ENCODE assay signal across 20 cellular contexts in genomic region chr16:84178892-84179611, GRCh38. TPM values are rescaled to one million over a fixed set of nuclear protein-coding genes. Genes with fewer than 3 reads are reported as not detected.
DNase-seq lines count a peak whose midpoint lies in the region; ATAC-seq, FAIRE-seq and TF ChIP-seq lines count a peak whose summit lies in the region.
"Had no signal": no experiment of that assay in that cellular context is flagged by ENCODE, and none has a peak within 500 bp of the region (broad histone marks: within the 10 kb centered on the region; RNA-seq: fewer than 3 reads in every experiment).

No MANE protein-coding gene starts in this region.

- H3K27me3 ChIP-seq in upper lobe of left lung (no peaks in the 10 kb centered on the region), ascending aorta (no peaks in the 10 kb centered on the region)

- H3K9me3 Mint-ChIP-seq in activated naive CD4-positive, alpha-beta T cell treated with anti-CD3 and anti-CD28 coated beads, Interleukin-2, amount 50 U/mL, for 24 hours = no peaks in the 10 kb centered on the region
- no peaks in the 10 kb centered on the region for H3K9me3 Mint-ChIP-seq in activated naive CD4-positive, alpha-beta T cell treated with anti-CD3 and anti-CD28 coated beads, Interleukin-2, amount 50 U/mL, for 72 hours
- no peaks in the 10 kb centered on the region for H3K9me3 Mint-ChIP-seq in type B pancreatic cell

- ATAC-seq in activated naive CD4-positive, alpha-beta T cell treated with anti-CD3 and anti-CD28 coated beads, Interleukin-2, amount 50 U/mL, for 72 hours = no peak
- no peak for ATAC-seq in upper lobe of left lung (ENCODE audit: low FRiP score in 2 of 2)

- H3K27ac ChIP-seq in kidney (ENCODE audit: low read depth in 2 of 2, low read length in 2 of 2) (no peak overlapping the region), upper lobe of left lung (peak overlapping the region; percentile 11 to 88 (median 28)), ascending aorta (no peak overlapping the region)
- H3K27ac ChIP-seq: C4-2B, HL-60 had no signal

- intact Hi-C loops in kidney (cut with DNase I) (no loop called here), ascending aorta (cut with DNase I) (loop anchor here (5.0 kb wide), 1 partner anchor 227 kb away; the partner anchor contains the start of gene OSGIN1)

- no peaks in the 10 kb centered on the region for H3K27me3 Mint-ChIP-seq in activated naive CD4-positive, alpha-beta T cell treated with anti-CD3 and anti-CD28 coated beads, Interleukin-2, amount 50 U/mL, for 24 hours
- no peaks in the 10 kb centered on the region for H3K27me3 Mint-ChIP-seq in type B pancreatic cell

- H3K9ac ChIP-seq in kidney (ENCODE audit: low read length in 2 of 2) = no peak overlapping the region

- H3K4me3 ChIP-seq in kidney (ENCODE audit: low read length in 2 of 2) (no peak overlapping the region), upper lobe of left lung (no peak overlapping the region), ascending aorta (no peak overlapping the region)

- H3K4me3 Mint-ChIP-seq in activated naive CD4-positive, alpha-beta T cell treated with anti-CD3 and anti-CD28 coated beads, Interleukin-2, amount 50 U/mL, for 24 hours = no peak overlapping the region
- H3K4me3 Mint-ChIP-seq in type B pancreatic cell = no peak overlapping the region

- TF ChIP-seq CTCF in kidney (IDR thresholded peaks at IDR 0.05; ENCODE audit: borderline replicate concordance, extremely low read depth, insufficient read depth) (no peak), upper lobe of left lung (IDR thresholded peaks at IDR 0.05) (no peak), type B pancreatic cell (conservative IDR thresholded peaks at IDR 0.05) (no peak), ascending aorta (IDR thresholded peaks at IDR 0.05) (no peak)

- H3K36me3 ChIP-seq in kidney (ENCODE audit: control insufficient read depth in 1 of 2, insufficient read depth in 2 of 2, low read length in 2 of 2) (peaks cover under 1 to 31% of the 10 kb centered on the region in 2 donors), upper lobe of left lung (peaks cover 29 to 62% (median 54%) of the 10 kb centered on the region in 4 donors), ascending aorta (peaks cover 53 to 58% of the 10 kb centered on the region in 2 donors)

- H3K9me3 ChIP-seq in kidney (ENCODE audit: control insufficient read depth in 1 of 2, low read length in 2 of 2) (no peaks in the 10 kb centered on the region), upper lobe of left lung (no peaks in the 10 kb centered on the region), ascending aorta (no peaks in the 10 kb centered on the region)

- peak overlapping the region; percentile 68 for H3K27ac Mint-ChIP-seq in activated naive CD4-positive, alpha-beta T cell treated with anti-CD3 and anti-CD28 coated beads, Interleukin-2, amount 50 U/mL, for 24 hours
- peak overlapping the region in 1 of 2 donors; percentile 59 for H3K27ac Mint-ChIP-seq in activated naive CD4-positive, alpha-beta T cell treated with anti-CD3 and anti-CD28 coated beads, Interleukin-2, amount 50 U/mL, for 72 hours
- no peak overlapping the region for H3K27ac Mint-ChIP-seq in type B pancreatic cell

- no peak for TF ChIP-seq POLR2A in upper lobe of left lung (IDR thresholded peaks at IDR 0.05)

- WGBS in upper lobe of left lung, 2 donors = 97% methylated on average over 6 to 26 of the region's 28 CpGs

- no peak for DNase-seq in activated naive CD4-positive, alpha-beta T cell treated with anti-CD3 and anti-CD28 coated beads, Interleukin-2, amount 50 U/mL, for 72 hours (ENCODE audit: low spot score in 2 of 2)
- DNase-seq in kidney = peak; percentile 78
- DNase-seq in upper lobe of left lung = peak in 1 of 2 donors; percentile 75
- no peak for DNase-seq in type B pancreatic cell (ENCODE audit: extremely low spot score, unreplicated experiment)
- DNase-seq in ascending aorta (ENCODE audit: low spot score in 2 of 2) = no peak
- DNase-seq: COR-L47; DMS153; KG1; NCI-H1105; NCI-H1694 treated with DMSO at 0.1 percent for 48 hours; NCI-H69; NK-92 treated with Interleukin-12 subunit alpha and Interleukin-12 subunit beta, amount 100 ng/mL, for 24 hours; OCI-M1; RPMI8226 had no signal

- no peak for FAIRE-seq in kidney (lab: Jason Lieb, UNC)
- FAIRE-seq: H1 had no signal

- H3K4me1 ChIP-seq in kidney (ENCODE audit: control insufficient read depth in 1 of 2, insufficient read depth in 1 of 2, low read depth in 1 of 2, low read length in 2 of 2) (peaks cover 19 to 25% of the 10 kb centered on the region in 2 donors), upper lobe of left lung (peaks cover 29 to 67% (median 43%) of the 10 kb centered on the region in 4 donors), ascending aorta (peaks cover 6 to 21% of the 10 kb centered on the region in 2 donors)

- no peak for TF ChIP-seq EP300 in upper lobe of left lung (IDR thresholded peaks at IDR 0.05)

- H3K36me3 Mint-ChIP-seq in activated naive CD4-positive, alpha-beta T cell treated with anti-CD3 and anti-CD28 coated beads, Interleukin-2, amount 50 U/mL, for 24 hours = peaks cover 7% of the 10 kb centered on the region
- H3K36me3 Mint-ChIP-seq in activated naive CD4-positive, alpha-beta T cell treated with anti-CD3 and anti-CD28 coated beads, Interleukin-2, amount 50 U/mL, for 72 hours = peaks cover 0 to 2% of the 10 kb centered on the region in 2 donors
- H3K36me3 Mint-ChIP-seq in type B pancreatic cell = no peaks in the 10 kb centered on the region

- peaks cover 15% of the 10 kb centered on the region for H3K4me1 Mint-ChIP-seq in activated naive CD4-positive, alpha-beta T cell treated with anti-CD3 and anti-CD28 coated beads, Interleukin-2, amount 50 U/mL, for 24 hours
- H3K4me1 Mint-ChIP-seq in type B pancreatic cell (ENCODE audit: unreplicated experiment) = peaks cover 22% of the 10 kb centered on the region

RNA-seq across cellular contexts. Expression of gene TAF1C, which starts 7.8 kb away (rescaled TPM):
- 10 to 100 TPM; 42.5 to 52.8 TPM for total RNA-seq in activated naive CD4-positive, alpha-beta T cell treated with anti-CD3 and anti-CD28 coated beads, Interleukin-2, amount 50 U/mL, for 72 hours
- total RNA-seq in kidney = 64.7 TPM
- 24.7 TPM for polyA plus RNA-seq in kidney (ENCODE audit: insufficient read depth, low read depth, low replicate concordance)
- 100 to 1,000 TPM in 2 of 6 donors, 10 to 100 TPM in 4; 23.2 to 227 (median 65.0) TPM for total RNA-seq in upper lobe of left lung
- total RNA-seq in type B pancreatic cell (ENCODE audit: low replicate concordance) = 66.9 and 83.7 TPM in 2 replicates
- total RNA-seq in ascending aorta = 151 TPM

RNA-seq across cellular contexts. Expression of gene ADAD2, which starts 11.9 kb away (rescaled TPM):
- under 1 TPM in 1 of 2 donors, not detected in 1; 0.47 TPM for total RNA-seq in activated naive CD4-positive, alpha-beta T cell treated with anti-CD3 and anti-CD28 coated beads, Interleukin-2, amount 50 U/mL, for 72 hours
- total RNA-seq in kidney (0.72 TPM), upper lobe of left lung (1 to 10 TPM in 1 of 6 donors, not detected in 5; 1.1 TPM), type B pancreatic cell (ENCODE audit: low replicate concordance) (not detected in 2 replicates), ascending aorta (not detected)
- polyA plus RNA-seq in kidney (ENCODE audit: insufficient read depth, low read depth, low replicate concordance) = 0.80 TPM
- total RNA-seq: A172, M059J had no signal

RNA-seq across cellular contexts. Expression of gene DNAAF1, which starts 33.9 kb away (rescaled TPM):
- total RNA-seq in activated naive CD4-positive, alpha-beta T cell treated with anti-CD3 and anti-CD28 coated beads, Interleukin-2, amount 50 U/mL, for 72 hours = not detected
- total RNA-seq in kidney = 4.8 TPM
- polyA plus RNA-seq in kidney (ENCODE audit: insufficient read depth, low read depth, low replicate concordance) = 2.4 TPM
- total RNA-seq in upper lobe of left lung = 10 to 100 TPM in 5 of 6 donors, under 1 TPM in 1; 0.97 to 58.7 (median 28.5) TPM
- total RNA-seq in type B pancreatic cell (ENCODE audit: low replicate concordance) = 0.67 and 3.2 TPM in 2 replicates
- total RNA-seq in ascending aorta = not detected
- total RNA-seq: M059J had no signal

RNA-seq across cellular contexts. Expression of gene HSDL1, which starts 34.1 kb away (rescaled TPM):
- 10 to 100 TPM; 11.2 to 11.8 TPM for total RNA-seq in activated naive CD4-positive, alpha-beta T cell treated with anti-CD3 and anti-CD28 coated beads, Interleukin-2, amount 50 U/mL, for 72 hours
- total RNA-seq in kidney (13.3 TPM), upper lobe of left lung (10 to 100 TPM in 5 of 6 donors, 1 to 10 TPM in 1; 7.2 to 25.7 (median 19.0) TPM), type B pancreatic cell (ENCODE audit: low replicate concordance) (22.9 and 36.4 TPM in 2 replicates), ascending aorta (12.0 TPM)
- polyA plus RNA-seq in kidney (ENCODE audit: insufficient read depth, low read depth, low replicate concordance) = 12.1 TPM

Comparison
In these comparisons a context has a peak if more than half of its experiments do, and no peak if none do; other contexts are left out.
1. H3K27ac ChIP-seq: peak in upper lobe of left lung (4 of 4); none in kidney (0 of 2) and ascending aorta (0 of 2).